8 cellular contexts compared by ENCODE assay signal in genomic region chr4:140252742-140253555, GRCh38.
DNase-seq lines count a peak whose midpoint lies in the region; ATAC-seq lines count a peak whose summit lies in the region.

No MANE protein-coding gene starts in this region.

- H3K9me3 ChIP-seq in effector memory CD4-positive, alpha-beta T cell (ENCODE audit: control insufficient read depth, low read length) = no peaks in the 10 kb centered on the region

- DNase-seq in NCI-H187 (lab: John Stamatoyannopoulos, UW) (peak; percentile 43 to 46), NCI-H187 treated with DMSO at 0.1 percent for 48 hours (lab: John Stamatoyannopoulos, UW) (no peak), NCI-H748 (lab: John Stamatoyannopoulos, UW; ENCODE audit: unreplicated experiment) (peak; percentile 73), medulla oblongata (ENCODE audit: extremely low spot score) (peak; percentile 85)
- peak; percentile 85 for DNase-seq in activated CD8-positive, alpha-beta memory T cell treated with anti-CD3 and anti-CD28 coated beads for 24 hours
- peak in 2 of 3 donors; percentile 26 to 41 for DNase-seq in effector memory CD4-positive, alpha-beta T cell
- DNase-seq in stimulated activated CD4-positive, alpha-beta T cell treated with anti-CD3 and anti-CD28 coated beads, TNF-alpha, amount 100 ng/mL, for 4 hours (ENCODE audit: low read depth in 3 of 3) = peak; percentile 42 to 49 (median 42)

- peaks cover 3% of the 10 kb centered on the region for H3K27me3 ChIP-seq in effector memory CD4-positive, alpha-beta T cell (replicated peaks; ENCODE audit: control insufficient read depth, insufficient read depth, low read length, poor library complexity, severe bottlenecking)

- no peak overlapping the region for H3K27ac ChIP-seq in effector memory CD4-positive, alpha-beta T cell (ENCODE audit: insufficient read depth, low read length, poor library complexity, severe bottlenecking)

- H3K4me3 ChIP-seq in effector memory CD4-positive, alpha-beta T cell (ENCODE audit: insufficient read depth, low read depth, low read length, poor library complexity, severe bottlenecking) = peak overlapping the region; percentile 65

- ATAC-seq in HG03175 (IDR thresholded peaks at IDR 0.05; ENCODE audit: unreplicated experiment) = peak; percentile 75

- H3K4me1 ChIP-seq in effector memory CD4-positive, alpha-beta T cell (ENCODE audit: control insufficient read depth, insufficient read depth, low read length, poor library complexity, severe bottlenecking) = peaks cover 3% of the 10 kb centered on the region

- H3K36me3 ChIP-seq in effector memory CD4-positive, alpha-beta T cell (ENCODE audit: control insufficient read depth, insufficient read depth, low read length) = no peaks in the 10 kb centered on the region
